Comparison of ENCODE assay signal across 15 cellular contexts in the genomic region with DNA sequence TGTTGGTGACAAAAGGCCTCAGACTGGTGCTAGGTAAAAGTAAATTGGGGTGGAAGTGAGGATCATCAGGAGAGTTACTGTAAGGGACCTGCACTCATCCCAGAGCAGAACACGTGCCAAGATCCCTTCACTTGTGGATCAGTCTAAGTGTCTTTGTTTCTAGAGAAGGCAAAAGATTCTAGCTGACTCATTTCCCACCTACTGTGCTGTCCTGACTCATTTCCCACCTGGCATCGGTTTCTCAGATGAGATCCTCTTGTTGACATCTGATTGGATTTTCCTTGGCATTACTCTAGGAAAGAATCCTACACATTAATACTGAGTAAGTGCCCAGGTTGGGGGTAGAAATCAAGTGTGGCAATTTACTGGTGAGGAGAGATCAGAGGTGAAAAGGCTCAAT.
A peak's percentile ranks its signal among the peaks of the same experiment; 100 is the strongest.
DNase-seq lines count a peak whose midpoint lies in the region; ATAC-seq, FAIRE-seq and TF ChIP-seq lines count a peak whose summit lies in the region.
"Had no signal": no experiment of that assay in that cellular context is flagged by ENCODE, and none has a peak within 500 bp of the region (broad histone marks: within the 10 kb centered on the region; RNA-seq: fewer than 3 reads in every experiment).

No MANE protein-coding gene starts in this region.

- H3K9ac ChIP-seq in keratinocyte (ENCODE audit: control insufficient read depth, extremely low read depth, insufficient read depth, low read length) = no peak overlapping the region

- H3K36me3 ChIP-seq in brain microvascular endothelial cell (replicated peaks) = no peaks in the 10 kb centered on the region
- no peaks in the 10 kb centered on the region for H3K36me3 ChIP-seq in keratinocyte (ENCODE audit: control insufficient read depth in 2 of 2, extremely low read depth in 1 of 2, insufficient read depth in 2 of 2, low read length in 2 of 2)

- H3K4me3 ChIP-seq in brain microvascular endothelial cell (ENCODE audit: low read depth, low read length) = no peak overlapping the region
- H3K4me3 ChIP-seq in keratinocyte (ENCODE audit: control insufficient read depth in 2 of 3, extremely low read depth in 1 of 3, insufficient read depth in 2 of 3, low read depth in 1 of 3, low read length in 3 of 3) = no peak overlapping the region
- H3K4me3 ChIP-seq: PC-9 had no signal

- no peaks in the 10 kb centered on the region for H3K9me3 ChIP-seq in keratinocyte (ENCODE audit: control insufficient read depth, low read depth, low read length)

- CTCF ChIA-PET in Calu3 (lab: Charles Lee) = no interaction called here

- in situ Hi-C loops in Caki2 (cut with HindIII; ENCODE audit: low pct_unique_long_range_greater_than_20kb, low sequenced_read_pairs) = no loop called here
- in situ Hi-C loops in brain microvascular endothelial cell (cut with HindIII; ENCODE audit: low pct_ligation_motif_present, low sequenced_read_pairs) = loop anchor here (25.0 kb wide), 1 partner anchor 349 kb away; no protein-coding TSS in a partner anchor

- H3K79me2 ChIP-seq in keratinocyte (ENCODE audit: control insufficient read depth, insufficient read depth, low read length) = no peaks in the 10 kb centered on the region

- H3K4me3 Mint-ChIP-seq in Calu3 (ENCODE audit: low read depth, unreplicated experiment) = no peak overlapping the region
- H3K4me3 Mint-ChIP-seq: brain; CD8-positive, alpha-beta memory T cell; HFFc6 had no signal

- H3K4me2 ChIP-seq in keratinocyte (ENCODE audit: control insufficient read depth, extremely low read depth, insufficient read depth, low read depth, low read length) = no peak overlapping the region
- H3K4me2 ChIP-seq: PC-9 had no signal

- no peaks in the 10 kb centered on the region for H3K9me3 Mint-ChIP-seq in Calu3 (ENCODE audit: low read depth, unreplicated experiment)
- H3K9me3 Mint-ChIP-seq: brain; CD8-positive, alpha-beta memory T cell; HFFc6 had no signal

- peaks cover 62% of the 10 kb centered on the region for H3K27me3 Mint-ChIP-seq in Calu3 (ENCODE audit: unreplicated experiment)

- no peak overlapping the region for H2AFZ ChIP-seq in keratinocyte (ENCODE audit: control insufficient read depth, low read length)
- H2AFZ ChIP-seq: PC-9 had no signal

- TF ChIP-seq CTCF in brain microvascular endothelial cell (IDR thresholded peaks at IDR 0.05; ENCODE audit: low read depth, low read length, missing control alignments) (no peak), keratinocyte (optimal IDR thresholded peaks at IDR 0.05 in 1 of 3, IDR thresholded peaks at IDR 0.05 in 1 of 3, conservative IDR thresholded peaks at IDR 0.05 in 1 of 3; ENCODE audit: extremely low read depth in 1 of 3, insufficient read depth in 2 of 3, low read length in 3 of 3) (no peak), Calu3 (IDR thresholded peaks at IDR 0.05; ENCODE audit: unreplicated experiment) (no peak)

- intact Hi-C loops in Calu3 (cut with micrococcal nuclease; ENCODE audit: unreplicated experiment) = no loop called here

- H3K27ac ChIP-seq in brain microvascular endothelial cell = peak overlapping the region; percentile 57
- H3K27ac ChIP-seq in keratinocyte (ENCODE audit: control insufficient read depth, insufficient read depth, low read length) = no peak overlapping the region
- H3K27ac ChIP-seq: PC-9 had no signal

- no peaks in the 10 kb centered on the region for H3K27me3 ChIP-seq in brain microvascular endothelial cell (replicated peaks)
- no peaks in the 10 kb centered on the region for H3K27me3 ChIP-seq in keratinocyte (ENCODE audit: control insufficient read depth, extremely low read depth, insufficient read depth, low read length)

- no TSS peak for BruUV-seq in Calu3 (replicated peaks; lab: Mats Ljungman, UMichigan)

- H3K36me3 Mint-ChIP-seq in Calu3 (ENCODE audit: insufficient read depth, unreplicated experiment) = no peaks in the 10 kb centered on the region
- H3K36me3 Mint-ChIP-seq: brain; CD8-positive, alpha-beta memory T cell had no signal

- H3K4me1 ChIP-seq in keratinocyte (ENCODE audit: control insufficient read depth, extremely low read depth, insufficient read depth, low read length) = peaks cover 3% of the 10 kb centered on the region

- no peaks in the 10 kb centered on the region for H4K20me1 ChIP-seq in keratinocyte (ENCODE audit: control insufficient read depth, extremely low read depth, insufficient read depth, low read length)

- dilution Hi-C loops in keratinocyte (cut with MboI; ENCODE audit: extremely low pct_ligation_motif_present, low sequenced_read_pairs) = loop anchor here (25.0 kb wide), 1 partner anchor 349 kb away; no protein-coding TSS in a partner anchor

- no peak for ATAC-seq in left lobe of liver

- peak; percentile 74 for DNase-seq in Caki2 (ENCODE audit: low read depth)
- DNase-seq in HTR-8/SVneo (ENCODE audit: insufficient read length, low spot score) = no peak
- peak; percentile 65 for DNase-seq in brain microvascular endothelial cell
- DNase-seq in keratinocyte (ENCODE audit: low read depth, low spot score) = no peak
- DNase-seq in SIG-M5 (lab: John Stamatoyannopoulos, UW) = no peak
- DNase-seq in mesenteric fat pad (ENCODE audit: low spot score) = no peak
- no peak for DNase-seq in Calu3
- no peak for DNase-seq in left lobe of liver (ENCODE audit: low spot score)
- DNase-seq: activated T-cell treated with anti-CD3 and anti-CD28 coated beads, Interleukin-2, amount 50 U/mL, for 1 hour; CD8-positive, alpha-beta memory T cell; HFFc6; NCI-H2171 had no signal

- no peak overlapping the region for H3K27ac Mint-ChIP-seq in Calu3 (ENCODE audit: unreplicated experiment)
- H3K27ac Mint-ChIP-seq: CD8-positive, alpha-beta memory T cell; HFFc6 had no signal

- FAIRE-seq in HTR-8/SVneo (lab: Jason Lieb, UNC) = peak; percentile 49
- peak; percentile 71 for FAIRE-seq in keratinocyte (lab: Jason Lieb, UNC)
- FAIRE-seq: TTC549 had no signal

- H3K4me1 Mint-ChIP-seq in Calu3 (ENCODE audit: low read depth, unreplicated experiment) = no peaks in the 10 kb centered on the region
- H3K4me1 Mint-ChIP-seq: CD8-positive, alpha-beta memory T cell had no signal

- H3K9me1 ChIP-seq in keratinocyte (ENCODE audit: control insufficient read depth, extremely low read depth, insufficient read depth, low read length) = no peaks in the 10 kb centered on the region

Comparison
In these comparisons a context has a peak if more than half of its experiments do, and no peak if none do; other contexts are left out.
1. DNase-seq: peak in Caki2 (single experiment) and brain microvascular endothelial cell (single experiment); none in HTR-8/SVneo (single experiment), keratinocyte (single experiment), SIG-M5 (single experiment), mesenteric fat pad (single experiment), Calu3 (single experiment) and left lobe of liver (single experiment).